ENCODE assay signal across 8 cellular contexts in genomic region chr4:151407466-151408379, GRCh38. TPM values are rescaled to one million over a fixed set of nuclear protein-coding genes. Genes with fewer than 3 reads are reported as not detected.
DNase-seq lines count a peak whose midpoint lies in the region; ATAC-seq and TF ChIP-seq lines count a peak whose summit lies in the region.

No MANE protein-coding gene starts in this region.

- no peaks in the 10 kb centered on the region for H3K36me3 ChIP-seq in thoracic aorta

- H3K4me3 Mint-ChIP-seq in memory B cell, result peak overlapping the region; percentile 83

- peaks cover 6% of the 10 kb centered on the region for H3K27me3 Mint-ChIP-seq in memory B cell

- H3K4me3 ChIP-seq in AG10803 (ENCODE audit: low read length), result no peak overlapping the region
- peak overlapping the region; percentile 64 for H3K4me3 ChIP-seq in choroid plexus epithelial cell (ENCODE audit: low read depth, low read length)
- peak overlapping the region; percentile 84 for H3K4me3 ChIP-seq in thoracic aorta

- H3K9me3 ChIP-seq in thoracic aorta, result no peaks in the 10 kb centered on the region

- ATAC-seq in GM18907 (IDR thresholded peaks at IDR 0.05; ENCODE audit: unreplicated experiment) (peak; percentile 91), HG03066 (IDR thresholded peaks at IDR 0.05; ENCODE audit: low read depth, unreplicated experiment) (peak; percentile 86), memory B cell (ENCODE audit: low read depth) (peak; percentile 30), thoracic aorta (ENCODE audit: insufficient number of reproducible peaks, low FRiP score, low read depth) (no peak)

- peaks cover 18% of the 10 kb centered on the region for H3K4me1 Mint-ChIP-seq in memory B cell

- H3K27me3 ChIP-seq in thoracic aorta (replicated peaks; ENCODE audit: insufficient read depth), result no peaks in the 10 kb centered on the region

- H3K9me3 Mint-ChIP-seq in memory B cell, result no peaks in the 10 kb centered on the region

- DNase-seq in AG10803 (ENCODE audit: low read depth), result peak; percentile 43
- peak; percentile 90 for DNase-seq in SKM-1 (lab: John Stamatoyannopoulos, UW; ENCODE audit: unreplicated experiment)
- no peak for DNase-seq in choroid plexus epithelial cell (ENCODE audit: low read depth)
- DNase-seq in memory B cell (ENCODE audit: low spot score in 2 of 2), result peak in 1 of 2 donors; percentile 14
- DNase-seq in thoracic aorta (ENCODE audit: low spot score), result no peak
- no peak for DNase-seq in HuH-7 (ENCODE audit: low spot score)

- no peak overlapping the region for H3K27ac Mint-ChIP-seq in memory B cell

- no peaks in the 10 kb centered on the region for H3K36me3 Mint-ChIP-seq in memory B cell

- peaks cover 5 to 17% of the 10 kb centered on the region in 2 donors for H3K4me1 ChIP-seq in thoracic aorta (ENCODE audit: control insufficient read depth in 1 of 2, low read depth in 2 of 2)

- TF ChIP-seq CTCF in AG10803 (conservative IDR thresholded peaks at IDR 0.05; ENCODE audit: low read length) (no peak), choroid plexus epithelial cell (conservative IDR thresholded peaks at IDR 0.05; ENCODE audit: low read depth, low read length) (no peak), thoracic aorta (IDR thresholded peaks at IDR 0.05) (no peak)

- H3K27ac ChIP-seq in thoracic aorta, result peak overlapping the region in 1 of 2 donors; percentile 49

RNA-seq across cellular contexts. Expression of gene FHIP1A, which starts 1.3 kb away (rescaled TPM):
- total RNA-seq in thoracic aorta, result 10 to 100 TPM in 1 of 2 donors, 1 to 10 TPM in 1; 4.9 to 28.8 TPM

Comparison
In these comparisons a context has a peak if more than half of its experiments do, and no peak if none do; other contexts are left out.
1. DNase-seq: peak in AG10803 (single experiment) and SKM-1 (single experiment); none in choroid plexus epithelial cell (single experiment), thoracic aorta (single experiment) and HuH-7 (single experiment).